In the genomic region with DNA sequence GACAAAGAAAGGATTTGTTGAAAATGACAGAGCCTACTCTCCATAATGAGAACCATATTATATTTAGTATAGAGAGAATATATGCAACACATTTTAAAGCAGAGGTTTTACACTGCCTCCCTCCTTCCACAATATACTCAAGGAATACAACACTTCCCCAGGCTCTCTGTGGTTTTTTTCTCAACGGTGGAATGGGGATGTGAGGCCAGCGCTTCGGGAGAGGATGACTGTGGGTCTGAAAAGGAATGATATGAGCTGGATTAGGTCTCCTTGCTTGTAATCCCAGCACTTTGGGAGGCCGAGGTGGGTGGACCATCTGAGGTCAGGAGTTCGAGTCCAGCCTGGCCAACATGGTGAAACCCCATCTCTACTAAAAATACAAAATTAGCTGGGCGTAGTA, we compare ENCODE assay signal across 18 cellular contexts.
A peak's percentile ranks its signal among the peaks of the same experiment; 100 is the strongest.
DNase-seq lines count a peak whose midpoint lies in the region; ATAC-seq, FAIRE-seq and TF ChIP-seq lines count a peak whose summit lies in the region.
"Had no signal": no experiment of that assay in that cellular context is flagged by ENCODE, and none has a peak within 500 bp of the region (broad histone marks: within the 10 kb centered on the region; RNA-seq: fewer than 3 reads in every experiment).

No MANE protein-coding gene starts in this region.

- H3K27ac ChIP-seq in PC-3 (ENCODE audit: low read length): peak overlapping the region; percentile 89
- H3K27ac ChIP-seq in keratinocyte (ENCODE audit: control insufficient read depth, insufficient read depth, low read length): peak overlapping the region; percentile 84
- H3K27ac ChIP-seq in transverse colon: peak overlapping the region; percentile 74 to 86 (median 81)
- H3K27ac ChIP-seq: HL-60 had no signal

- dilution Hi-C loops in keratinocyte (cut with MboI; ENCODE audit: extremely low pct_ligation_motif_present, low sequenced_read_pairs): no loop called here

- H3K9me2 ChIP-seq in PC-3 (replicated peaks; ENCODE audit: low read length): no peaks in the 10 kb centered on the region

- H3K36me3 ChIP-seq in PC-3 (ENCODE audit: low read depth, low read length) (no peaks in the 10 kb centered on the region), keratinocyte (ENCODE audit: control insufficient read depth in 2 of 2, extremely low read depth in 1 of 2, insufficient read depth in 2 of 2, low read length in 2 of 2) (no peaks in the 10 kb centered on the region), transverse colon (no peaks in the 10 kb centered on the region)
- H3K36me3 ChIP-seq: BE2C, MG63 had no signal

- no peak for TF ChIP-seq EP300 in transverse colon (IDR thresholded peaks at IDR 0.05; ENCODE audit: low read depth)

- no peaks in the 10 kb centered on the region for H3K9me1 ChIP-seq in keratinocyte (ENCODE audit: control insufficient read depth, extremely low read depth, insufficient read depth, low read length)

- no peak for TF ChIP-seq POLR2A in transverse colon (IDR thresholded peaks at IDR 0.05)

- no TSS peak for BruUV-seq in PC-3 (replicated peaks; lab: Mats Ljungman, UMichigan)

- H3K4me1 ChIP-seq in PC-3 (ENCODE audit: insufficient read depth, low read length) (peaks cover 38% of the 10 kb centered on the region), keratinocyte (ENCODE audit: control insufficient read depth, extremely low read depth, insufficient read depth, low read length) (peaks cover 52% of the 10 kb centered on the region), transverse colon (peaks cover 10 to 51% (median 27%) of the 10 kb centered on the region in 4 donors)

- 87% methylated on average over 5 to 6 of the region's 6 CpGs for WGBS in transverse colon (ENCODE audit: low coverage in 1 of 2), 2 donors

- DNase-seq in PC-3 (no peak), astrocyte of the hippocampus (ENCODE audit: low read depth, low spot score) (peak; percentile 55), keratinocyte (ENCODE audit: low read depth, low spot score) (no peak), transverse colon (no peak), GM10248 (ENCODE audit: extremely low spot score) (no peak), GDM1 (lab: John Stamatoyannopoulos, UW) (no peak)
- DNase-seq: ACHN; BE2C; CD8-positive, alpha-beta T cell; KBM-7; MG63; NCI-H1092 treated with DMSO at 0.1 percent for 48 hours; NK-92 treated with Interleukin-12 subunit alpha and Interleukin-12 subunit beta, amount 100 ng/mL, for 24 hours; OCI-M1 had no signal

- H3K9me3 ChIP-seq in PC-3 (ENCODE audit: low read length): no peaks in the 10 kb centered on the region
- H3K9me3 ChIP-seq in keratinocyte (ENCODE audit: control insufficient read depth, low read depth, low read length): no peaks in the 10 kb centered on the region
- no peaks in the 10 kb centered on the region for H3K9me3 ChIP-seq in transverse colon
- H3K9me3 ChIP-seq: BE2C, MG63 had no signal

- ATAC-seq in PC-3 (no peak), GM21360 (IDR thresholded peaks at IDR 0.05; ENCODE audit: unreplicated experiment) (no peak)
- ATAC-seq: CD8-positive, alpha-beta T cell; Right ventricle myocardium inferior had no signal

- FAIRE-seq in keratinocyte (lab: Jason Lieb, UNC): no peak
- FAIRE-seq: H1 had no signal

- CTCF ChIA-PET in PC-3 (lab: Charles Lee) (no interaction called here), GM10248 (lab: Yijun Ruan, JAX) (interaction anchor here (0.9 to 7.2 kb wide), 5 partner anchors 9 to 415 kb away, joined by 3 to 47 read pairs (median 4); no protein-coding TSS in a partner anchor)

- H3K4me2 ChIP-seq in PC-3 (ENCODE audit: low read length) (no peak overlapping the region), keratinocyte (ENCODE audit: control insufficient read depth, extremely low read depth, insufficient read depth, low read depth, low read length) (no peak overlapping the region)

- no peak overlapping the region for H3K4me3 ChIP-seq in PC-3 (ENCODE audit: low read length)
- no peak overlapping the region for H3K4me3 ChIP-seq in keratinocyte (ENCODE audit: control insufficient read depth in 2 of 3, extremely low read depth in 1 of 3, insufficient read depth in 2 of 3, low read depth in 1 of 3, low read length in 3 of 3)
- no peak overlapping the region for H3K4me3 ChIP-seq in transverse colon
- H3K4me3 ChIP-seq: MG63 had no signal

- no peaks in the 10 kb centered on the region for H3K27me3 ChIP-seq in PC-3 (ENCODE audit: low read length)
- no peaks in the 10 kb centered on the region for H3K27me3 ChIP-seq in keratinocyte (ENCODE audit: control insufficient read depth, extremely low read depth, insufficient read depth, low read length)
- H3K27me3 ChIP-seq in transverse colon: no peaks in the 10 kb centered on the region
- H3K27me3 ChIP-seq: BE2C, MG63 had no signal

- intact Hi-C loops in PC-3 (cut with micrococcal nuclease) (loop anchor here (5.0 kb wide), 1 partner anchor 253 kb away; no protein-coding TSS in a partner anchor), transverse colon (cut with DNase I; ENCODE audit: low total_unique reads) (loop anchor here (10.0 kb wide), 1 partner anchor 250 kb away; no protein-coding TSS in a partner anchor)

- H2AFZ ChIP-seq in PC-3 (ENCODE audit: low read length): no peak overlapping the region
- H2AFZ ChIP-seq in keratinocyte (ENCODE audit: control insufficient read depth, low read length): no peak overlapping the region

- H3K9ac ChIP-seq in PC-3 (ENCODE audit: low read length) (no peak overlapping the region), keratinocyte (ENCODE audit: control insufficient read depth, extremely low read depth, insufficient read depth, low read length) (no peak overlapping the region)

- in situ Hi-C loops in transverse colon (cut with MboI; ENCODE audit: low pct_ligation_motif_present in 1 of 4, low pct_unique_long_range_greater_than_20kb in 1 of 4, low sequenced_read_pairs in 3 of 4): loop anchor here (5.0 to 25.0 kb wide), 5 partner anchors 128 to 357 kb away; no protein-coding TSS in a partner anchor

- TF ChIP-seq CTCF in PC-3 (conservative IDR thresholded peaks at IDR 0.05; ENCODE audit: low read depth, low read length) (no peak), keratinocyte (optimal IDR thresholded peaks at IDR 0.05 in 1 of 3, IDR thresholded peaks at IDR 0.05 in 1 of 3, conservative IDR thresholded peaks at IDR 0.05 in 1 of 3; ENCODE audit: extremely low read depth in 1 of 3, insufficient read depth in 2 of 3, low read length in 3 of 3) (no peak), transverse colon (IDR thresholded peaks at IDR 0.05) (no peak), GM10248 (IDR thresholded peaks at IDR 0.05; ENCODE audit: control extremely low read depth, extremely low read depth, low read depth, missing control alignments) (no peak)

- POLR2A ChIA-PET in PC-3 (lab: Charles Lee; ENCODE audit: unreplicated experiment): no interaction called here
- POLR2A ChIA-PET in GM10248 (lab: Yijun Ruan, JAX): no interaction called here

- no peaks in the 10 kb centered on the region for H4K20me1 ChIP-seq in PC-3 (ENCODE audit: low read length)
- no peaks in the 10 kb centered on the region for H4K20me1 ChIP-seq in keratinocyte (ENCODE audit: control insufficient read depth, extremely low read depth, insufficient read depth, low read length)

- no peaks in the 10 kb centered on the region for H3F3A ChIP-seq in PC-3 (ENCODE audit: low read length, unreplicated experiment)

- H3K79me2 ChIP-seq in PC-3 (ENCODE audit: low read length) (no peaks in the 10 kb centered on the region), keratinocyte (ENCODE audit: control insufficient read depth, insufficient read depth, low read length) (no peaks in the 10 kb centered on the region)
